9 cellular contexts compared by ENCODE assay signal in genomic region chr2:200578778-200579177, GRCh38. TPM values are rescaled to one million over a fixed set of nuclear protein-coding genes. Genes with fewer than 3 reads are reported as not detected.
DNase-seq lines count a peak whose midpoint lies in the region; ATAC-seq, FAIRE-seq and TF ChIP-seq lines count a peak whose summit lies in the region.
"Had no signal": no experiment of that assay in that cellular context is flagged by ENCODE, and none has a peak within 500 bp of the region (broad histone marks: within the 10 kb centered on the region; RNA-seq: fewer than 3 reads in every experiment).

No MANE protein-coding gene starts in this region.

- H3K27ac ChIP-seq in pancreas = no peak overlapping the region

- no peaks in the 10 kb centered on the region for H3K36me3 Mint-ChIP-seq in chondrocyte (ENCODE audit: low read depth)

- H3K9me3 Mint-ChIP-seq in chondrocyte (ENCODE audit: low read depth) = peaks cover 3% of the 10 kb centered on the region
- H3K9me3 Mint-ChIP-seq: nephron had no signal

- no peak for FAIRE-seq in pancreas (lab: Jason Lieb, UNC)

- DNase-seq in M059J (ENCODE audit: low read depth) (peak; percentile 42), chondrocyte (ENCODE audit: low spot score) (no peak), pancreas (no peak), iPS-NIHi11 (ENCODE audit: low spot score) (no peak), hypothalamus (lab: John Stamatoyannopoulos, UW) (no peak)

- intact Hi-C loops in pancreas (cut with DNase I) = loop anchor here in 2 of 3 donors (5.0 to 10.0 kb wide), 2 partner anchors 116 to 124 kb away; no protein-coding TSS in a partner anchor

- no peaks in the 10 kb centered on the region for H3K27me3 Mint-ChIP-seq in chondrocyte (ENCODE audit: low read depth)

- no peak overlapping the region for H3K27ac Mint-ChIP-seq in chondrocyte (ENCODE audit: unreplicated experiment)
- H3K27ac Mint-ChIP-seq: nephron had no signal

- no peak overlapping the region for H3K4me3 Mint-ChIP-seq in chondrocyte (ENCODE audit: unreplicated experiment)
- H3K4me3 Mint-ChIP-seq: nephron had no signal

- H3K36me3 ChIP-seq in pancreas = no peaks in the 10 kb centered on the region

- no peaks in the 10 kb centered on the region for H3K4me1 Mint-ChIP-seq in chondrocyte (ENCODE audit: low read depth)
- H3K4me1 Mint-ChIP-seq: nephron had no signal

- no peaks in the 10 kb centered on the region for H3K27me3 ChIP-seq in pancreas

- H3K9me3 ChIP-seq in pancreas = no peaks in the 10 kb centered on the region

- ATAC-seq in pancreas (peak; percentile 78 to 97 (median 94)), GM19328 (IDR thresholded peaks at IDR 0.05; ENCODE audit: unreplicated experiment) (no peak), GM18858 (IDR thresholded peaks at IDR 0.05; ENCODE audit: unreplicated experiment) (no peak)

- TF ChIP-seq CTCF in GM12874 (IDR thresholded peaks at IDR 0.05; ENCODE audit: insufficient read depth, low read depth, low read length) (peak; percentile 33; the same call in 1 of the 2 replicates), chondrocyte (IDR thresholded peaks at IDR 0.05) (peak; percentile 69), pancreas (IDR thresholded peaks at IDR 0.05) (peak; percentile 25 to 60 (median 40))

- 8 to 19% methylated on average over 1 of the region's 1 CpG for WGBS in pancreas, 2 donors

- no peaks in the 10 kb centered on the region for H3K4me1 ChIP-seq in pancreas

- no peak overlapping the region for H3K4me3 ChIP-seq in pancreas

RNA-seq across cellular contexts. Expression of gene AOX1, which starts 7.0 kb away (rescaled TPM):
- total RNA-seq in M059J (2014; rRNA removed; shearing (Covaris generic)) = 18.7 and 46.3 TPM in 2 replicates
- total RNA-seq in chondrocyte = 1.7 to 3.4 TPM (median 2.0 TPM) in 3 replicates
- 100 to 1,000 TPM in 5 of 6 donors, 10 to 100 TPM in 1; 94.6 to 181 (median 136) TPM for total RNA-seq in pancreas
- polyA plus RNA-seq in pancreas = 10 to 100 TPM; 17.8 to 29.2 TPM

RNA-seq across cellular contexts. Expression of gene SGO2, which starts 52.8 kb away (rescaled TPM):
- total RNA-seq in M059J (2014; rRNA removed; shearing (Covaris generic)) = 17.3 and 19.0 TPM in 2 replicates
- total RNA-seq in chondrocyte (4.9 to 6.6 TPM (median 5.7 TPM) in 3 replicates), pancreas (under 1 TPM; 0.38 to 0.83 (median 0.65) TPM)
- polyA plus RNA-seq in pancreas = under 1 TPM; 0.27 to 0.49 TPM

Comparison
In these comparisons a context has a peak if more than half of its experiments do, and no peak if none do; other contexts are left out.
1. ATAC-seq: peak in pancreas (4 of 4); none in GM19328 (single experiment) and GM18858 (single experiment).
2. Peak in every context shown above with its lines, with median percentiles within 50 percentile points of each other: CTCF ChIP-seq.